1 cellular context compared by ENCODE assay signal in the genomic region with DNA sequence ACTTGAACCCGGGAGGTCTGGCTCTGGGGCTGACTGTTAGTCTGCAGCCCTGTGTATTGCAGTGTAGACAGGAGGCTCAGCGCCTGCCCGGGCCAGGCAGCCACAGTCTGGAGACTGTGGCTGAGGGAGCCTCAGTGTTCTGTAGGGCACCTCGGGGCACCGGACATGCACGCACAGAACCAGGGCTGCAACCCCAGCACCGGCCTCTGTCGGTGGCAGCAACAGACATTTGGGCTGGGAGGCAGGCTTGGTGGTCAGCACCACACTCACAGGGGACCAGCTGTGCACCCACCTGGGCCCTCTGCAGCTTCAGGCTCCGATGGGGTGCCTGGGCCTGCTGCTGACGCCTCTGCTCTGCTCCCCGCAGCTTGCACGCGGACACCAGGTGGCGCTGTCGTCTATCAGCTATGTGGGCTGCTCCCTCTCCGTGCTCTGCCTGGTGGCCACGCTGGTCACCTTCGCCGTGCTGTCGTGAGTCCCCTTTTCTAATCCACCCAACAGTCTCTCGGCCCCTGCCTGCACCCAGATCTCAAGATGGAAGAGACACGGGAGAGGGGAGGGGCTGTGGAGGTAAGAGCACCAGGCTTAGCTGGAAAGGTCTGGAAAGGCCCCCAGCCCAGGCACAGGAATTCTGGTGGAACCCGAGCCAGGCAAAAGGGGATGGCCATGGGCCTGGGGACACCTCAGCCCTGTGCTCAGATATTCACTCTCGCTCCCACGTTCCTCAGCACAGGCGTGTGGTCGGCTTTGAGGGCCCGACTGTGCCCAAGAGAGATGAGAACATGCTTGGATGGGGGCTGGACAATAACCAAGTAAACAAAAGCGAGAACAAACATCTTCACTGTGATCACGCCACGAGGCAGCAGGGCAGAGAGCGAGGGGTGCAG.
TF ChIP-seq lines count a peak whose summit lies in the region.

No MANE protein-coding gene starts in this region.

TF ChIP-seq in HepG2, 621 proteins besides CTCF, POLR2A, EP300 and RAD21 (continued from another document and continues in another):
- TF ChIP-seq, protein P1, sequence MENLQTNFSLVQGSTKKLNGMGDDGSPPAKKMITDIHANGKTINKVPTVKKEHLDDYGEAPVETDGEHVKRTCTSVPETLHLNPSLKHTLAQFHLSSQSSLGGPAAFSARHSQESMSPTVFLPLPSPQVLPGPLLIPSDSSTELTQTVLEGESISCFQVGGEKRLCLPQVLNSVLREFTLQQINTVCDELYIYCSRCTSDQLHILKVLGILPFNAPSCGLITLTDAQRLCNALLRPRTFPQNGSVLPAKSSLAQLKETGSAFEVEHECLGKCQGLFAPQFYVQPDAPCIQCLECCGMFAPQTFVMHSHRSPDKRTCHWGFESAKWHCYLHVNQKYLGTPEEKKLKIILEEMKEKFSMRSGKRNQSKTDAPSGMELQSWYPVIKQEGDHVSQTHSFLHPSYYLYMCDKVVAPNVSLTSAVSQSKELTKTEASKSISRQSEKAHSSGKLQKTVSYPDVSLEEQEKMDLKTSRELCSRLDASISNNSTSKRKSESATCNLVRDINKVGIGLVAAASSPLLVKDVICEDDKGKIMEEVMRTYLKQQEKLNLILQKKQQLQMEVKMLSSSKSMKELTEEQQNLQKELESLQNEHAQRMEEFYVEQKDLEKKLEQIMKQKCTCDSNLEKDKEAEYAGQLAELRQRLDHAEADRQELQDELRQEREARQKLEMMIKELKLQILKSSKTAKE (CRISPR knock-in tag; IDR thresholded peaks at IDR 0.05; ENCODE audit: borderline replicate concordance): no peak
- no peak for TF ChIP-seq ZNF850 (CRISPR knock-in tag; conservative IDR thresholded peaks at IDR 0.05)
- no peak for TF ChIP-seq ARNT (IDR thresholded peaks at IDR 0.05)
- TF ChIP-seq ZNF691 (CRISPR knock-in tag; IDR thresholded peaks at IDR 0.05; ENCODE audit: borderline replicate concordance, low read depth): peak; percentile 93
- no peak for TF ChIP-seq NFE2L1 (CRISPR knock-in tag; IDR thresholded peaks at IDR 0.05; ENCODE audit: borderline replicate concordance)
- TF ChIP-seq POLR2G (IDR thresholded peaks at IDR 0.05; ENCODE audit: low read depth, low read length): no peak
- no peak for TF ChIP-seq FOXJ3 (CRISPR knock-in tag; IDR thresholded peaks at IDR 0.05; ENCODE audit: borderline replicate concordance)
- TF ChIP-seq EED (CRISPR knock-in tag; IDR thresholded peaks at IDR 0.05): no peak
- TF ChIP-seq ZNF746 (CRISPR knock-in tag; IDR thresholded peaks at IDR 0.05): no peak
- no peak for TF ChIP-seq NR2F6 (IDR thresholded peaks at IDR 0.05)
- no peak for TF ChIP-seq NR2F6 (CRISPR knock-in tag; IDR thresholded peaks at IDR 0.05)
- 0 out of 2 replicates have a peak, but pooled peaks have one; percentile 8 for TF ChIP-seq ZBTB33 (CRISPR knock-in tag; IDR thresholded peaks at IDR 0.05)
- no peak for TF ChIP-seq ZBTB34 (CRISPR knock-in tag; IDR thresholded peaks at IDR 0.05)
- no peak for TF ChIP-seq PBX3 (CRISPR knock-in tag; IDR thresholded peaks at IDR 0.05; ENCODE audit: borderline replicate concordance)
- TF ChIP-seq SMAD1 (CRISPR knock-in tag; IDR thresholded peaks at IDR 0.05; ENCODE audit: borderline replicate concordance, low read depth): no peak
- 0 out of 2 replicates have a peak, but pooled peaks have one; percentile 50 for TF ChIP-seq MYC (CRISPR knock-in tag; IDR thresholded peaks at IDR 0.05; ENCODE audit: borderline replicate concordance)
- no peak for TF ChIP-seq HDAC6 (IDR thresholded peaks at IDR 0.05; ENCODE audit: low read depth, low read length)
- TF ChIP-seq ZNF768 (CRISPR knock-in tag; IDR thresholded peaks at IDR 0.05): peak; percentile 80; the same call in 1 of the 2 replicates
- no peak for TF ChIP-seq ZNF674 (CRISPR knock-in tag; IDR thresholded peaks at IDR 0.05; ENCODE audit: low read depth)
- TF ChIP-seq ZNF83 (CRISPR knock-in tag; IDR thresholded peaks at IDR 0.05; ENCODE audit: borderline replicate concordance): no peak
- TF ChIP-seq, protein P2, sequence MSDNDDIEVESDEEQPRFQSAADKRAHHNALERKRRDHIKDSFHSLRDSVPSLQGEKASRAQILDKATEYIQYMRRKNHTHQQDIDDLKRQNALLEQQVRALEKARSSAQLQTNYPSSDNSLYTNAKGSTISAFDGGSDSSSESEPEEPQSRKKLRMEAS (IDR thresholded peaks at IDR 0.05): peak; percentile 46; the same call in 1 of the 2 replicates
- no peak for TF ChIP-seq JUNB (CRISPR knock-in tag; IDR thresholded peaks at IDR 0.05; ENCODE audit: borderline replicate concordance)
- TF ChIP-seq SOX5 (CRISPR knock-in tag; IDR thresholded peaks at IDR 0.05; ENCODE audit: borderline replicate concordance): no peak
- TF ChIP-seq PAX8 (CRISPR knock-in tag; IDR thresholded peaks at IDR 0.05; ENCODE audit: borderline replicate concordance): no peak
- TF ChIP-seq, protein P3, sequence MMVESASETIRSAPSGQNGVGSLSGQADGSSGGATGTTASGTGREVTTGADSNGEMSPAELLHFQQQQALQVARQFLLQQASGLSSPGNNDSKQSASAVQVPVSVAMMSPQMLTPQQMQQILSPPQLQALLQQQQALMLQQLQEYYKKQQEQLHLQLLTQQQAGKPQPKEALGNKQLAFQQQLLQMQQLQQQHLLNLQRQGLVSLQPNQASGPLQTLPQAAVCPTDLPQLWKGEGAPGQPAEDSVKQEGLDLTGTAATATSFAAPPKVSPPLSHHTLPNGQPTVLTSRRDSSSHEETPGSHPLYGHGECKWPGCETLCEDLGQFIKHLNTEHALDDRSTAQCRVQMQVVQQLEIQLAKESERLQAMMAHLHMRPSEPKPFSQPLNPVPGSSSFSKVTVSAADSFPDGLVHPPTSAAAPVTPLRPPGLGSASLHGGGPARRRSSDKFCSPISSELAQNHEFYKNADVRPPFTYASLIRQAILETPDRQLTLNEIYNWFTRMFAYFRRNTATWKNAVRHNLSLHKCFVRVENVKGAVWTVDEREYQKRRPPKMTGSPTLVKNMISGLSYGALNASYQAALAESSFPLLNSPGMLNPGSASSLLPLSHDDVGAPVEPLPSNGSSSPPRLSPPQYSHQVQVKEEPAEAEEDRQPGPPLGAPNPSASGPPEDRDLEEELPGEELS (CRISPR knock-in tag; IDR thresholded peaks at IDR 0.05): no peak
- TF ChIP-seq ATRX (CRISPR knock-in tag; IDR thresholded peaks at IDR 0.05; ENCODE audit: borderline replicate concordance): no peak
- TF ChIP-seq ZFP41 (CRISPR knock-in tag; IDR thresholded peaks at IDR 0.05; ENCODE audit: borderline replicate concordance): no peak
- TF ChIP-seq KLF13 (CRISPR knock-in tag; IDR thresholded peaks at IDR 0.05): no peak
- no peak for TF ChIP-seq KDM5B (CRISPR knock-in tag; IDR thresholded peaks at IDR 0.05; ENCODE audit: borderline replicate concordance)
- no peak for TF ChIP-seq ZNF350 (CRISPR knock-in tag; IDR thresholded peaks at IDR 0.05; ENCODE audit: borderline replicate concordance, low read depth)
- TF ChIP-seq MAF1 (CRISPR knock-in tag; IDR thresholded peaks at IDR 0.05; ENCODE audit: borderline replicate concordance): no peak
- TF ChIP-seq ARID2 (CRISPR knock-in tag; IDR thresholded peaks at IDR 0.05; ENCODE audit: borderline replicate concordance): no peak
- no peak for TF ChIP-seq GATAD2A (CRISPR knock-in tag; IDR thresholded peaks at IDR 0.05)
- TF ChIP-seq ZNF446 (CRISPR knock-in tag; IDR thresholded peaks at IDR 0.05): no peak
- TF ChIP-seq MYPOP (CRISPR knock-in tag; IDR thresholded peaks at IDR 0.05): no peak
- no peak for TF ChIP-seq HOXA5 (CRISPR knock-in tag; IDR thresholded peaks at IDR 0.05)
- TF ChIP-seq ZNF317 (CRISPR knock-in tag; IDR thresholded peaks at IDR 0.05): no peak
- peak; percentile 35; the same call in 1 of the 2 replicates for TF ChIP-seq ZFY (CRISPR knock-in tag; IDR thresholded peaks at IDR 0.05)
- no peak for TF ChIP-seq HOXD1 (CRISPR knock-in tag; IDR thresholded peaks at IDR 0.05)
- no peak for TF ChIP-seq ZNF816 (CRISPR knock-in tag; IDR thresholded peaks at IDR 0.05; ENCODE audit: borderline replicate concordance)
- no peak for TF ChIP-seq CEBPB (IDR thresholded peaks at IDR 0.05; ENCODE audit: borderline replicate concordance, low read depth, low read length)
- TF ChIP-seq ZNF362 (CRISPR knock-in tag; IDR thresholded peaks at IDR 0.05; ENCODE audit: borderline replicate concordance): no peak
- no peak for TF ChIP-seq ZFP90 (CRISPR knock-in tag; IDR thresholded peaks at IDR 0.05; ENCODE audit: borderline replicate concordance)
- no peak for TF ChIP-seq POGK (CRISPR knock-in tag; conservative IDR thresholded peaks at IDR 0.05)
